In genomic region chr19:1863638-1864479, GRCh38 we compare ENCODE assay signal across 8 cellular contexts. TPM values are rescaled to one million over a fixed set of nuclear protein-coding genes. Genes with fewer than 3 reads are reported as not detected.
DNase-seq lines count a peak whose midpoint lies in the region; ATAC-seq, FAIRE-seq and TF ChIP-seq lines count a peak whose summit lies in the region.

No MANE protein-coding gene starts in this region.

- no peak for FAIRE-seq in kidney (lab: Jason Lieb, UNC)

- no peak for TF ChIP-seq CTCF in cardiac fibroblast (IDR thresholded peaks at IDR 0.05; ENCODE audit: low read depth, low read length)
- no peak for TF ChIP-seq CTCF in kidney (IDR thresholded peaks at IDR 0.05; ENCODE audit: borderline replicate concordance, extremely low read depth, insufficient read depth)

- peaks cover 7 to 20% of the 10 kb centered on the region in 2 donors for H3K4me1 ChIP-seq in kidney (ENCODE audit: control insufficient read depth in 1 of 2, insufficient read depth in 1 of 2, low read depth in 1 of 2, low read length in 2 of 2)

- peak; percentile 90 for DNase-seq in ACHN
- peak; percentile 99 for DNase-seq in NCI-H2196 (lab: John Stamatoyannopoulos, UW; ENCODE audit: unreplicated experiment)
- DNase-seq in activated CD4-positive, CD25-positive, alpha-beta regulatory T cell (lab: John Stamatoyannopoulos, UW), result peak; percentile 87 to 95 (median 92)
- DNase-seq in cardiac fibroblast (ENCODE audit: low read depth in 2 of 2), result peak; percentile 94 to 98
- DNase-seq in kidney, result peak; percentile 97
- peak; percentile 87 to 94 (median 88) for DNase-seq in stimulated activated CD4-positive, alpha-beta T cell treated with anti-CD3 and anti-CD28 coated beads, Interleukin-12 subunit alpha, Interleukin-12 subunit beta, amount 100 ng/mL, for 48 hours (ENCODE audit: low read depth in 2 of 3, low spot score in 1 of 3)

- H3K9me3 ChIP-seq in kidney (ENCODE audit: control insufficient read depth in 1 of 2, low read length in 2 of 2), result no peaks in the 10 kb centered on the region

- peak overlapping the region; percentile 74 to 88 for H3K27ac ChIP-seq in kidney (ENCODE audit: low read depth in 2 of 2, low read length in 2 of 2)

- ATAC-seq in GM18870 (IDR thresholded peaks at IDR 0.05; ENCODE audit: unreplicated experiment) (peak; percentile 37), HG03103 (IDR thresholded peaks at IDR 0.05; ENCODE audit: low read depth, unreplicated experiment) (peak; percentile 47)

- H3K36me3 ChIP-seq in kidney (ENCODE audit: control insufficient read depth in 1 of 2, insufficient read depth in 2 of 2, low read length in 2 of 2), result no peaks in the 10 kb centered on the region

- peak overlapping the region; percentile 84 to 88 for H3K4me3 ChIP-seq in cardiac fibroblast (replicated peaks in 1 of 2; ENCODE audit: low read depth in 2 of 2, low read length in 2 of 2)
- H3K4me3 ChIP-seq in kidney (ENCODE audit: low read length in 2 of 2), result peak overlapping the region; percentile 38 to 60

- intact Hi-C loops in kidney (cut with DNase I), result no loop called here

- in situ Hi-C loops in ACHN (cut with HindIII; ENCODE audit: low pct_ligation_motif_present, low pct_unique_long_range_greater_than_20kb, low sequenced_read_pairs), result no loop called here

- H3K9ac ChIP-seq in kidney (ENCODE audit: low read length in 2 of 2), result peak overlapping the region in 1 of 2 donors; percentile 58

RNA-seq across cellular contexts. Expression of gene KLF16, which starts 0.5 kb away (rescaled TPM):
- total RNA-seq in kidney, result 22.2 TPM
- polyA plus RNA-seq in kidney (ENCODE audit: insufficient read depth, low read depth, low replicate concordance), result 10.4 TPM

RNA-seq across cellular contexts. Expression of gene REXO1, which starts 15.6 kb away (rescaled TPM):
- total RNA-seq in kidney, result 36.8 TPM
- 12.1 TPM for polyA plus RNA-seq in kidney (ENCODE audit: insufficient read depth, low read depth, low replicate concordance)

RNA-seq across cellular contexts. Expression of gene ABHD17A, which starts 21.4 kb away (rescaled TPM):
- total RNA-seq in kidney, result 63.8 TPM
- 65.1 TPM for polyA plus RNA-seq in kidney (ENCODE audit: insufficient read depth, low read depth, low replicate concordance)

RNA-seq across cellular contexts. Expression of gene ADAT3, which starts 41.3 kb away (rescaled TPM):
- total RNA-seq in kidney, result 10.3 TPM
- 6.1 TPM for polyA plus RNA-seq in kidney (ENCODE audit: insufficient read depth, low read depth, low replicate concordance)

RNA-seq across cellular contexts. Expression of gene SCAMP4, which starts 41.3 kb away (rescaled TPM):
- 90.1 TPM for total RNA-seq in kidney
- polyA plus RNA-seq in kidney (ENCODE audit: insufficient read depth, low read depth, low replicate concordance), result 49.5 TPM

Comparison
In these comparisons a context has a peak if more than half of its experiments do, and no peak if none do; other contexts are left out.
1. Peak in every context shown above with its lines: DNase-seq, ATAC-seq, H3K4me3 ChIP-seq and H3K27ac ChIP-seq.